25 cellular contexts compared by ENCODE assay signal in the genomic region with DNA sequence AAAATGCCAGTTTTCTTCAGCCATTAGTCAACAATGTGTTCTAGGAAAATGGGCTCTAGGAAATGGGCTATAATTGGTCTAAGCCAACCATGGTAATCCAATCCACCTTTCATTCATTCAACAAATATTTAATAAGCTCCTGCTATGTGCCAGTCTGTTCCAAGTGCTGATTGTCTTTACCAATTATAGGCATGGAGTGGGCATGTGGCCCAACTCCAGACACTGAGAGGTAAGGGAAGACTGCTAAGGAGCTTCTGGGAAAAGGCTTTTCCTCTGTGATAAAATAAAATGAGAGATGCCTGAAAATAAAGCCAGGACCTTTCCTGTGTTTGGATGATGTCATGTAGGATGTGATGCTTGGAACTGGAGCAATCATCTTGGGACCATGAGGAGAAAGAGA. TPM values are rescaled to one million over a fixed set of nuclear protein-coding genes. Genes with fewer than 3 reads are reported as not detected.
DNase-seq lines count a peak whose midpoint lies in the region; ATAC-seq and TF ChIP-seq lines count a peak whose summit lies in the region.
"Had no signal": no experiment of that assay in that cellular context is flagged by ENCODE, and none has a peak within 500 bp of the region (broad histone marks: within the 10 kb centered on the region; RNA-seq: fewer than 3 reads in every experiment).

No MANE protein-coding gene starts in this region.

- no peak overlapping the region for H3K27ac ChIP-seq in IMR-90 (ENCODE audit: insufficient read depth, low read length)
- peak overlapping the region; percentile 77 for H3K27ac ChIP-seq in RWPE2 (ENCODE audit: poor library complexity, severe bottlenecking)
- H3K27ac ChIP-seq: BLaER1, brain microvascular endothelial cell, HL-60, SJSA1, WERI-Rb-1 had no signal

- H3K27me3 ChIP-seq in IMR-90 (ENCODE audit: control insufficient read depth, insufficient read depth, low read length) (no peaks in the 10 kb centered on the region), RWPE2 (ENCODE audit: insufficient read depth, poor library complexity, severe bottlenecking) (no peaks in the 10 kb centered on the region)
- H3K27me3 ChIP-seq: BLaER1, brain microvascular endothelial cell, SJSA1 had no signal

- no peak for TF ChIP-seq POLR2A in IMR-90 (IDR thresholded peaks at IDR 0.05; ENCODE audit: low read depth, low read length)

- TF ChIP-seq CTCF in IMR-90 (conservative IDR thresholded peaks at IDR 0.05; ENCODE audit: low read depth, low read length) (no peak), RWPE2 (IDR thresholded peaks at IDR 0.05; ENCODE audit: poor library complexity, severe bottlenecking) (no peak), CD14-positive monocyte (IDR thresholded peaks at IDR 0.05) (no peak)

- H3K9me3 ChIP-seq in IMR-90 (ENCODE audit: control insufficient read depth, insufficient read depth, low read length) (no peaks in the 10 kb centered on the region), RWPE2 (ENCODE audit: severe bottlenecking) (no peaks in the 10 kb centered on the region)
- H3K9me3 ChIP-seq: SJSA1 had no signal

- no peak overlapping the region for H3K4me3 Mint-ChIP-seq in CD14-positive monocyte
- H3K4me3 Mint-ChIP-seq: activated naive CD4-positive, alpha-beta T cell treated with anti-CD3 and anti-CD28 coated beads, Interleukin-2, amount 50 U/mL, for 24 hours; nephron; T-cell had no signal

- peak overlapping the region; percentile 10; the same call in 1 of the 2 replicates for H2BK20ac ChIP-seq in IMR-90 (ENCODE audit: low read depth, low read length)

- peak; percentile 31 for DNase-seq in H4 (ENCODE audit: low spot score)
- no peak for DNase-seq in IMR-90
- no peak for DNase-seq in RWPE2 (ENCODE audit: low spot score)
- DNase-seq in myocyte (ENCODE audit: low read depth), result peak; percentile 50
- no peak for DNase-seq in NCI-H2107 treated with DMSO at 0.1 percent for 48 hours (lab: John Stamatoyannopoulos, UW; ENCODE audit: unreplicated experiment)
- no peak for DNase-seq in CD14-positive monocyte (ENCODE audit: low spot score)
- DNase-seq in GDM1 (lab: John Stamatoyannopoulos, UW), result no peak
- DNase-seq: activated CD4-positive, alpha-beta T cell treated with anti-CD3 and anti-CD28 coated beads for 48 hours; amniotic stem cell; brain microvascular endothelial cell; Kasumi-1; NCI-H1092; NCI-H187 treated with DMSO at 0.1 percent for 48 hours; NCI-H345; stimulated activated naive CD4-positive, alpha-beta T cell treated with Interleukin-2 at 50 U/mL for 16 hours; T-cell; WERI-Rb-1 had no signal

- dilution Hi-C loops in IMR-90 (cut with HindIII; ENCODE audit: low sequenced_read_pairs, unreplicated experiment), result no loop called here

- H2BK120ac ChIP-seq in IMR-90 (ENCODE audit: low read depth, low read length), result no peak overlapping the region; the same call in 1 of the 2 replicates

- TF ChIP-seq RAD21 in IMR-90 (IDR thresholded peaks at IDR 0.05; ENCODE audit: low read length), result no peak

- no peak overlapping the region for H3K9ac ChIP-seq in IMR-90 (ENCODE audit: low read depth, low read length)
- H3K9ac ChIP-seq: BLaER1 had no signal

- no peak overlapping the region for H4K5ac ChIP-seq in IMR-90 (ENCODE audit: low read depth, low read length)

- POLR2A ChIA-PET in IMR-90 (lab: Charles Lee; ENCODE audit: unreplicated experiment), result no interaction called here

- H4K20me1 ChIP-seq in IMR-90 (ENCODE audit: insufficient read depth, low read length), result peaks cover 4% of the 10 kb centered on the region; the same call in 1 of the 2 replicates
- H4K20me1 ChIP-seq: BLaER1 had no signal

- intact Hi-C loops in IMR-90 (cut with micrococcal nuclease) (no loop called here), CD14-positive monocyte (cut with micrococcal nuclease) (no loop called here)

- H3K36me3 ChIP-seq in IMR-90 (ENCODE audit: control insufficient read depth, insufficient read depth, low read length) (no peaks in the 10 kb centered on the region), RWPE2 (ENCODE audit: low read depth) (no peaks in the 10 kb centered on the region)
- H3K36me3 ChIP-seq: BLaER1, brain microvascular endothelial cell, SJSA1, WERI-Rb-1 had no signal

- H2BK5ac ChIP-seq in IMR-90 (ENCODE audit: low read depth, low read length, poor library complexity, severe bottlenecking), result no peak overlapping the region

- H3K14ac ChIP-seq in IMR-90 (replicated peaks; ENCODE audit: low read depth, low read length), result no peak overlapping the region

- H2AFZ ChIP-seq in IMR-90 (replicated peaks; ENCODE audit: low read length, poor library complexity), result no peak overlapping the region

- peaks cover 14% of the 10 kb centered on the region for H3K4me1 ChIP-seq in IMR-90 (ENCODE audit: control insufficient read depth, insufficient read depth, low read length)
- peaks cover 33% of the 10 kb centered on the region for H3K4me1 ChIP-seq in RWPE2 (ENCODE audit: insufficient read depth, poor library complexity, severe bottlenecking)
- H3K4me1 ChIP-seq: BLaER1 had no signal

- H3K4me3 ChIP-seq in IMR-90 (ENCODE audit: insufficient read depth, low read depth, low read length) (no peak overlapping the region), RWPE2 (ENCODE audit: severe bottlenecking) (no peak overlapping the region)
- H3K4me3 ChIP-seq: BLaER1, SJSA1, smooth muscle cell had no signal

- H4K8ac ChIP-seq in IMR-90 (ENCODE audit: low read depth in 2 of 2, low read length in 2 of 2), result no peak overlapping the region

- peaks cover 5 to 16% (median 9%) of the 10 kb centered on the region in 7 donors for H3K9me3 Mint-ChIP-seq in CD14-positive monocyte
- H3K9me3 Mint-ChIP-seq: activated naive CD4-positive, alpha-beta T cell treated with anti-CD3 and anti-CD28 coated beads, Interleukin-2, amount 50 U/mL, for 24 hours had no signal

- in situ Hi-C loops in IMR-90 (cut with MboI; ENCODE audit: low sequenced_read_pairs), result no loop called here

- H3K4me1 Mint-ChIP-seq in CD14-positive monocyte, result peaks cover 3% of the 10 kb centered on the region

- no peak overlapping the region for H3K4ac ChIP-seq in IMR-90 (ENCODE audit: low read depth, low read length)

- no peak overlapping the region for H3K56ac ChIP-seq in IMR-90 (ENCODE audit: extremely low read depth, insufficient read depth, low read length)

- CTCF ChIA-PET in IMR-90 (lab: Yijun Ruan, JAX), result interaction anchor here (0.6 kb wide), 1 partner anchor 210 kb away, joined by 6 read pairs; no protein-coding TSS in a partner anchor

- no peaks in the 10 kb centered on the region for H3K36me3 Mint-ChIP-seq in CD14-positive monocyte
- H3K36me3 Mint-ChIP-seq: activated naive CD4-positive, alpha-beta T cell treated with anti-CD3 and anti-CD28 coated beads, Interleukin-2, amount 50 U/mL, for 24 hours; T-cell had no signal

- H2BK15ac ChIP-seq in IMR-90 (ENCODE audit: low read depth, low read length), result 0 out of 3 replicates have a peak overlapping the region, but pooled peaks have one; percentile 15

- no peak overlapping the region for H2AK5ac ChIP-seq in IMR-90 (ENCODE audit: low read depth, low read length)

- H3K23ac ChIP-seq in IMR-90 (ENCODE audit: low read depth, low read length), result no peak overlapping the region

- H3K79me1 ChIP-seq in IMR-90 (ENCODE audit: low read depth in 1 of 2, low read length in 2 of 2), result 0 out of 4 replicates have a peak, but pooled peaks cover 0 to 5% of the 10 kb centered on the region in 2 experiments

- peaks cover 0 to 3% (median 1%) of the 10 kb centered on the region in 3 donors for H3K27me3 Mint-ChIP-seq in CD14-positive monocyte (ENCODE audit: low read depth in 3 of 3)
- H3K27me3 Mint-ChIP-seq: activated naive CD4-positive, alpha-beta T cell treated with anti-CD3 and anti-CD28 coated beads, Interleukin-2, amount 50 U/mL, for 24 hours; T-cell had no signal

- no peak overlapping the region; the same call in 1 of the 2 replicates for H4K91ac ChIP-seq in IMR-90 (ENCODE audit: insufficient read depth, low read depth, low read length)

- H3K27ac Mint-ChIP-seq in CD14-positive monocyte, result no peak overlapping the region
- H3K27ac Mint-ChIP-seq: activated naive CD4-positive, alpha-beta T cell treated with anti-CD3 and anti-CD28 coated beads, Interleukin-2, amount 50 U/mL, for 24 hours; nephron; T-cell had no signal

- no peak overlapping the region for H2AK9ac ChIP-seq in IMR-90 (replicated peaks; ENCODE audit: low read depth, low read length, poor library complexity)

- H3K18ac ChIP-seq in IMR-90 (ENCODE audit: low read depth, low read length), result no peak overlapping the region

- BruUV-seq in IMR-90 (replicated peaks; lab: Mats Ljungman, UMichigan), result no TSS peak

- H3K4me2 ChIP-seq in IMR-90 (ENCODE audit: low read depth, low read length), result no peak overlapping the region
- H3K4me2 ChIP-seq: BLaER1, smooth muscle cell had no signal

- H3K9me1 ChIP-seq in IMR-90 (ENCODE audit: insufficient read depth, low read length), result peaks cover 8% of the 10 kb centered on the region

- no peak for ATAC-seq in IMR-90 (ENCODE audit: low read depth)
- ATAC-seq in RWPE2 (ENCODE audit: low read depth), result peak; percentile 4; the same call in 1 of the 3 replicates
- ATAC-seq in HG03196 (IDR thresholded peaks at IDR 0.05; ENCODE audit: unreplicated experiment), result no peak
- ATAC-seq: T-cell had no signal

TF ChIP-seq in IMR-90, 13 proteins besides CTCF, POLR2A, EP300 and RAD21 (continues in another document):
- TF ChIP-seq FOS (IDR thresholded peaks at IDR 0.05; ENCODE audit: low read depth, low read length) (no peak), MAZ (IDR thresholded peaks at IDR 0.05; ENCODE audit: borderline replicate concordance, low read depth, low read length) (no peak), RCOR1 (IDR thresholded peaks at IDR 0.05; ENCODE audit: insufficient replicate concordance, low read length) (no peak), NFE2L2 (IDR thresholded peaks at IDR 0.05; ENCODE audit: low read depth, low read length) (no peak), MXI1 (IDR thresholded peaks at IDR 0.05; ENCODE audit: borderline replicate concordance, low read depth, low read length) (no peak), SMC3 (IDR thresholded peaks at IDR 0.05; ENCODE audit: low read depth, low read length) (no peak)
- TF ChIP-seq, protein P1, sequence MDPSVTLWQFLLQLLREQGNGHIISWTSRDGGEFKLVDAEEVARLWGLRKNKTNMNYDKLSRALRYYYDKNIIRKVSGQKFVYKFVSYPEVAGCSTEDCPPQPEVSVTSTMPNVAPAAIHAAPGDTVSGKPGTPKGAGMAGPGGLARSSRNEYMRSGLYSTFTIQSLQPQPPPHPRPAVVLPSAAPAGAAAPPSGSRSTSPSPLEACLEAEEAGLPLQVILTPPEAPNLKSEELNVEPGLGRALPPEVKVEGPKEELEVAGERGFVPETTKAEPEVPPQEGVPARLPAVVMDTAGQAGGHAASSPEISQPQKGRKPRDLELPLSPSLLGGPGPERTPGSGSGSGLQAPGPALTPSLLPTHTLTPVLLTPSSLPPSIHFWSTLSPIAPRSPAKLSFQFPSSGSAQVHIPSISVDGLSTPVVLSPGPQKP (IDR thresholded peaks at IDR 0.05; ENCODE audit: borderline replicate concordance, low read depth, low read length), result no peak

RNA-seq across cellular contexts. Expression of gene HOPX, which starts 43.3 kb away (rescaled TPM):
- total RNA-seq in H4 (2014; rRNA removed; shearing (Covaris generic)), result not detected in 2 replicates
- 1.3 and 1.7 TPM in 2 replicates for total RNA-seq in IMR-90 (2012; rRNA removed)
- 1.7 and 2.0 TPM in 2 replicates for polyA plus RNA-seq in IMR-90 (2012; rRNA removed)
- 1.2 and 1.5 TPM in 2 replicates for polyA plus RNA-seq in IMR-90 (2012; cell fraction: cytosol; rRNA removed)
- polyA plus RNA-seq in IMR-90 (2012; cell fraction: nucleus; rRNA removed; ENCODE audit: low replicate concordance), result 0.47 and 0.64 TPM in 2 replicates
- total RNA-seq in myocyte, result 4.1 and 9.4 TPM in 2 replicates
- 6.1 TPM for polyA plus RNA-seq in myocyte (2012)
- 1 to 10 TPM in 1 of 2 donors, under 1 TPM in 1; 0.39 to 1.3 TPM for polyA plus RNA-seq in CD14-positive monocyte
- total RNA-seq: RPMI7951 had no signal

Comparison
In these comparisons a context has a peak if more than half of its experiments do, and no peak if none do; other contexts are left out.
1. DNase-seq: peak in H4 (single experiment) and myocyte (single experiment); none in IMR-90 (single experiment), RWPE2 (single experiment), NCI-H2107 treated with DMSO at 0.1 percent for 48 hours (single experiment), CD14-positive monocyte (single experiment) and GDM1 (single experiment).